Comparison of ENCODE assay signal across 16 cellular contexts in the genomic region with DNA sequence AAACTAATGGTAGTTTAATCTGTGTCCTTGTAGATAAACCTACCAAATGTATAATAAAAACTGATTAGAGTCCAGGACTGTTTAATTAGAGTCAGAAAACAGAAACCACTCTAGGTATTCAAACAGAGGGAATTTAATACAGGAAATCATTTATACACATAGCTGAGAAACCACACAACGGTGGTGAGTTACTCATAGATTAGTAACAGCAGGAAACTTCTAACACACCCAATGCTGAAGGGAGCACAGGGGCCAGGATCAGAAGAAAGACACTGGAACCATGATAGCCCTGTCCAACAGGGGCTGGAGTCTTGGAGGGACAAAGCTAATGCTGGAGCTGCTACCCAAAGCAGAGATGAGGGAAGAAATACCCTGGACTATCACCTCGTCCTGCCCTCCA.
DNase-seq lines count a peak whose midpoint lies in the region; FAIRE-seq and TF ChIP-seq lines count a peak whose summit lies in the region.
"Had no signal": no experiment of that assay in that cellular context is flagged by ENCODE, and none has a peak within 500 bp of the region (broad histone marks: within the 10 kb centered on the region; RNA-seq: fewer than 3 reads in every experiment).

No MANE protein-coding gene starts in this region.

- TF ChIP-seq CTCF in epithelial cell of esophagus (IDR thresholded peaks at IDR 0.05; ENCODE audit: insufficient read depth, low read depth, low read length, missing control alignments) (no peak), osteoblast (IDR thresholded peaks at IDR 0.05; ENCODE audit: extremely low read depth, low read depth, low read length) (no peak), ovary (IDR thresholded peaks at IDR 0.05) (no peak)

- no peaks in the 10 kb centered on the region for H3K36me3 ChIP-seq in osteoblast (ENCODE audit: insufficient read depth, low read length)
- no peaks in the 10 kb centered on the region for H3K36me3 ChIP-seq in ovary

- H2AFZ ChIP-seq in osteoblast (ENCODE audit: low read length), result peak overlapping the region; percentile 48

- H3K4me3 ChIP-seq in epithelial cell of esophagus (ENCODE audit: low read length) (no peak overlapping the region), osteoblast (ENCODE audit: insufficient read depth, low read length) (no peak overlapping the region), ovary (no peak overlapping the region)

- TF ChIP-seq EP300 in ovary (IDR thresholded peaks at IDR 0.05), result no peak

- H3K79me2 ChIP-seq in osteoblast (ENCODE audit: insufficient read depth, low read length), result no peaks in the 10 kb centered on the region

- TF ChIP-seq POLR2A in ovary (IDR thresholded peaks at IDR 0.05), result no peak

- peak overlapping the region; percentile 64 for H3K4me2 ChIP-seq in osteoblast (ENCODE audit: insufficient read depth, low read length)

- peak; percentile 88 for FAIRE-seq in RCC 7860 (lab: Jason Lieb, UNC)
- FAIRE-seq: small intestine had no signal

- H3K9me3 ChIP-seq in osteoblast (ENCODE audit: low read depth, low read length) (peaks cover 1% of the 10 kb centered on the region), ovary (no peaks in the 10 kb centered on the region)
- H3K9me3 ChIP-seq: Caco-2 had no signal

- WGBS in ovary, 3 donors, result 54 to 66% (median 57%) methylated on average over 2 of the region's 2 CpGs

- intact Hi-C loops in ovary (cut with DNase I), result no loop called here

- no peaks in the 10 kb centered on the region for H3K27me3 ChIP-seq in osteoblast (ENCODE audit: insufficient read depth, low read length)
- no peaks in the 10 kb centered on the region for H3K27me3 ChIP-seq in ovary

- DNase-seq in GM04503 (ENCODE audit: low read depth) (peak; percentile 62), RCC 7860 (ENCODE audit: low spot score) (peak; percentile 72), epithelial cell of esophagus (ENCODE audit: low read depth) (peak; percentile 90), osteoblast (ENCODE audit: insufficient read length, low spot score, missing footprints) (peak; percentile 96), ovary (no peak), amygdala (lab: John Stamatoyannopoulos, UW) (no peak), NCI-H748 treated with DMSO at 0.1 percent for 48 hours (lab: John Stamatoyannopoulos, UW) (no peak), Kasumi-1 (lab: John Stamatoyannopoulos, UW) (no peak)
- DNase-seq: activated CD4-positive, alpha-beta T cell treated with anti-CD3 and anti-CD28 coated beads, Interleukin-2, amount 50 U/mL, for 4 hours; Caco-2; caudate nucleus; mesendoderm; NCI-H524; occipital lobe; RPMI8226; small intestine had no signal

- H3K27ac ChIP-seq in osteoblast (ENCODE audit: low read depth, low read length) (peak overlapping the region; percentile 65), ovary (no peak overlapping the region)

- no peaks in the 10 kb centered on the region for H4K20me1 ChIP-seq in osteoblast (ENCODE audit: insufficient read depth, low read length)

- H3K4me1 ChIP-seq in osteoblast (ENCODE audit: insufficient read depth, low read length) (peaks cover 16% of the 10 kb centered on the region), ovary (ENCODE audit: insufficient read depth) (no peaks in the 10 kb centered on the region)

Comparison
In these comparisons a context has a peak if more than half of its experiments do, and no peak if none do; other contexts are left out.
1. DNase-seq: peak in GM04503 (single experiment), RCC 7860 (single experiment), epithelial cell of esophagus (single experiment) and osteoblast (single experiment); none in ovary (0 of 5), amygdala (0 of 56), NCI-H748 treated with DMSO at 0.1 percent for 48 hours (single experiment) and Kasumi-1 (0 of 2).